20 cellular contexts compared by ENCODE assay signal in the genomic region with DNA sequence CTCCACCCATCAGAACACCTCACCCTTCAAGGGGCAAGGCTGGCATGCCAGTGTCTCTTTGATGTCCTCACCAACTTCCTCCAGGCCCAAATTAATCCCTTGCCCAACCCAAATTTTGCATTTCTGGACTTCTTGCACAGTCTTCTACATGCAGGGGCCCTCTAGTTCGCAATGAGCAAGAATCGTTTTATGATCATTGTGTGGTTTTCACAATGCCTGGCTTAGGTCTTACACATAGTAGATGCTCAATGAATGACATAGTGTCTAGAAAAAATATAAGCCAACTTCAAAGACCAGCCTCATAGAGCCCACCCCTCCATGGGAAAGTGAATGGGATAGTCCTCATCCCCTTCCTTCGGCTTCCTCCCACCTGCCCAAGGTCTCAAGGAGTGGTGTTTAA. TPM values are rescaled to one million over a fixed set of nuclear protein-coding genes. Genes with fewer than 3 reads are reported as not detected.
DNase-seq lines count a peak whose midpoint lies in the region; ATAC-seq and TF ChIP-seq lines count a peak whose summit lies in the region.
"Had no signal": no experiment of that assay in that cellular context is flagged by ENCODE, and none has a peak within 500 bp of the region (broad histone marks: within the 10 kb centered on the region; RNA-seq: fewer than 3 reads in every experiment).

No MANE protein-coding gene starts in this region.

- peaks cover 18% of the 10 kb centered on the region for H3K4me1 Mint-ChIP-seq in activated CD4-positive, alpha-beta T cell treated with anti-CD3 and anti-CD28 coated beads, Interleukin-2, amount 10 ng/mL, durations not matched to agents 24 days and 14 days
- H3K4me1 Mint-ChIP-seq in central memory CD8-positive, alpha-beta T cell, result peaks cover 56% of the 10 kb centered on the region
- peaks cover 41 to 43% of the 10 kb centered on the region in 2 donors for H3K4me1 Mint-ChIP-seq in natural killer cell
- peaks cover 53% of the 10 kb centered on the region for H3K4me1 Mint-ChIP-seq in stimulated activated effector memory CD8-positive, alpha-beta T cell treated with anti-CD3 and anti-CD28 coated beads, Interleukin-12 subunit alpha, Interleukin-12 subunit beta, amount 100 ng/mL, for 72 hours
- H3K4me1 Mint-ChIP-seq: B cell had no signal

- H3K4me3 Mint-ChIP-seq in activated CD4-positive, alpha-beta T cell treated with anti-CD3 and anti-CD28 coated beads, Interleukin-2, amount 10 ng/mL, durations not matched to agents 24 days and 14 days, result no peak overlapping the region
- peak overlapping the region; percentile 57 for H3K4me3 Mint-ChIP-seq in central memory CD8-positive, alpha-beta T cell
- H3K4me3 Mint-ChIP-seq in natural killer cell, result peak overlapping the region; percentile 64
- H3K4me3 Mint-ChIP-seq in stimulated activated effector memory CD8-positive, alpha-beta T cell treated with anti-CD3 and anti-CD28 coated beads, Interleukin-12 subunit alpha, Interleukin-12 subunit beta, amount 100 ng/mL, for 72 hours, result peak overlapping the region; percentile 16
- H3K4me3 Mint-ChIP-seq: B cell; CD4-positive, CD25-positive, alpha-beta regulatory T cell; CD8-positive, alpha-beta T cell; GM23338; H9 had no signal

- H3K27me3 Mint-ChIP-seq in activated CD4-positive, alpha-beta T cell treated with anti-CD3 and anti-CD28 coated beads, Interleukin-2, amount 10 ng/mL, durations not matched to agents 24 days and 14 days, result peaks cover 12% of the 10 kb centered on the region
- no peaks in the 10 kb centered on the region for H3K27me3 Mint-ChIP-seq in central memory CD8-positive, alpha-beta T cell
- H3K27me3 Mint-ChIP-seq in natural killer cell (ENCODE audit: low read depth in 2 of 2), result no peaks in the 10 kb centered on the region
- H3K27me3 Mint-ChIP-seq: CD4-positive, CD25-positive, alpha-beta regulatory T cell had no signal

- H3K27ac Mint-ChIP-seq in activated CD4-positive, alpha-beta T cell treated with anti-CD3 and anti-CD28 coated beads, Interleukin-2, amount 10 ng/mL, durations not matched to agents 24 days and 14 days, result no peak overlapping the region
- H3K27ac Mint-ChIP-seq in central memory CD8-positive, alpha-beta T cell (ENCODE audit: low read depth), result peak overlapping the region; percentile 68
- H3K27ac Mint-ChIP-seq in natural killer cell, result peak overlapping the region; percentile 52 to 80
- H3K27ac Mint-ChIP-seq in stimulated activated effector memory CD8-positive, alpha-beta T cell treated with anti-CD3 and anti-CD28 coated beads, Interleukin-12 subunit alpha, Interleukin-12 subunit beta, amount 100 ng/mL, for 72 hours, result peak overlapping the region; percentile 30
- H3K27ac Mint-ChIP-seq: B cell; CD8-positive, alpha-beta T cell; GM23338 had no signal

- no peak for TF ChIP-seq CTCF in natural killer cell (IDR thresholded peaks at IDR 0.05)

- intact Hi-C loops in activated CD4-positive, alpha-beta T cell treated with anti-CD3 and anti-CD28 coated beads, Interleukin-2, amount 10 ng/mL, durations not matched to agents 24 days and 14 days (cut with micrococcal nuclease), result no loop called here
- intact Hi-C loops in natural killer cell (cut with micrococcal nuclease) (loop anchor here (2.0 kb wide), 2 partner anchors 42 to 68 kb away; no protein-coding TSS in a partner anchor), left cardiac atrium (cut with DNase I) (no loop called here)

- peak; percentile 48 for DNase-seq in activated CD4-positive, alpha-beta T cell treated with anti-CD3 and anti-CD28 coated beads, Interleukin-2, amount 10 ng/mL, durations not matched to agents 24 days and 14 days
- no peak for DNase-seq in activated CD4-positive, alpha-beta T cell treated with anti-CD3 and anti-CD28 coated beads, Interleukin-2, amount 50 U/mL, for 48 hours
- no peak for DNase-seq in central memory CD8-positive, alpha-beta T cell (ENCODE audit: low spot score in 2 of 2)
- DNase-seq in natural killer cell (no peak), left cardiac atrium (no peak)
- no peak for DNase-seq in stimulated activated effector memory CD8-positive, alpha-beta T cell treated with anti-CD3 and anti-CD28 coated beads, Interleukin-12 subunit alpha, Interleukin-12 subunit beta, amount 100 ng/mL, for 72 hours (ENCODE audit: low spot score in 2 of 2)
- DNase-seq in activated CD4-positive, CD25-positive, alpha-beta regulatory T cell treated with anti-CD3 and anti-CD28 coated beads, Interleukin-2, amount 50 U/mL, for 72 hours, result no peak
- DNase-seq: CD4-positive, CD25-positive, alpha-beta regulatory T cell; CD8-positive, alpha-beta T cell; DMS 273 treated with DMSO at 0.1 percent for 48 hours; DMS79; EL; GDM1; H9 had no signal

- peaks cover 23% of the 10 kb centered on the region for H3K9me3 Mint-ChIP-seq in activated CD4-positive, alpha-beta T cell treated with anti-CD3 and anti-CD28 coated beads, Interleukin-2, amount 10 ng/mL, durations not matched to agents 24 days and 14 days
- peaks cover 4% of the 10 kb centered on the region for H3K9me3 Mint-ChIP-seq in central memory CD8-positive, alpha-beta T cell
- H3K9me3 Mint-ChIP-seq in natural killer cell, result no peaks in the 10 kb centered on the region
- H3K9me3 Mint-ChIP-seq in stimulated activated effector memory CD8-positive, alpha-beta T cell treated with anti-CD3 and anti-CD28 coated beads, Interleukin-12 subunit alpha, Interleukin-12 subunit beta, amount 100 ng/mL, for 72 hours, result no peaks in the 10 kb centered on the region
- H3K9me3 Mint-ChIP-seq: CD8-positive, alpha-beta T cell; GM23338; H9 had no signal

- peaks cover 9% of the 10 kb centered on the region for H3K36me3 Mint-ChIP-seq in activated CD4-positive, alpha-beta T cell treated with anti-CD3 and anti-CD28 coated beads, Interleukin-2, amount 10 ng/mL, durations not matched to agents 24 days and 14 days (ENCODE audit: low read depth)
- H3K36me3 Mint-ChIP-seq in central memory CD8-positive, alpha-beta T cell (ENCODE audit: insufficient read depth), result no peaks in the 10 kb centered on the region
- H3K36me3 Mint-ChIP-seq in natural killer cell, result no peaks in the 10 kb centered on the region
- no peaks in the 10 kb centered on the region for H3K36me3 Mint-ChIP-seq in stimulated activated effector memory CD8-positive, alpha-beta T cell treated with anti-CD3 and anti-CD28 coated beads, Interleukin-12 subunit alpha, Interleukin-12 subunit beta, amount 100 ng/mL, for 72 hours
- H3K36me3 Mint-ChIP-seq: CD4-positive, CD25-positive, alpha-beta regulatory T cell; CD8-positive, alpha-beta T cell had no signal

- ATAC-seq in central memory CD8-positive, alpha-beta T cell (replicated peaks; ENCODE audit: extremely low read depth, poor library complexity, severe bottlenecking), result no peak
- ATAC-seq in natural killer cell (peak in 2 of 3 donors; percentile 9 to 29), left cardiac atrium (no peak), GM21717 (IDR thresholded peaks at IDR 0.05; ENCODE audit: unreplicated experiment) (no peak)
- ATAC-seq in stimulated activated effector memory CD8-positive, alpha-beta T cell treated with anti-CD3 and anti-CD28 coated beads, Interleukin-12 subunit alpha, Interleukin-12 subunit beta, amount 100 ng/mL, for 72 hours, result peak; percentile 74
- ATAC-seq: CD8-positive, alpha-beta T cell; GM12878; GM23338; HCT116 had no signal

RNA-seq across cellular contexts. Expression of a gene that starts 9.8 kb away (rescaled TPM):
- total RNA-seq in activated CD4-positive, alpha-beta T cell treated with anti-CD3 and anti-CD28 coated beads, Interleukin-2, amount 10 ng/mL, durations not matched to agents 24 days and 14 days, result not detected in 2 replicates
- 1 to 10 TPM in 1 of 3 donors, under 1 TPM in 2; 0.87 to 1.2 (median 0.95) TPM for total RNA-seq in natural killer cell
- under 1 TPM in 1 of 2 donors, not detected in 1; 0.18 TPM for total RNA-seq in left cardiac atrium
- total RNA-seq: B cell; CD8-positive, alpha-beta T cell; GM12878; H4; H9 had no signal

RNA-seq across cellular contexts. Expression of a gene that starts 28.9 kb away (rescaled TPM):
- total RNA-seq in activated CD4-positive, alpha-beta T cell treated with anti-CD3 and anti-CD28 coated beads, Interleukin-2, amount 10 ng/mL, durations not matched to agents 24 days and 14 days, result 0.70 and 0.78 TPM in 2 replicates
- total RNA-seq in natural killer cell, result 10 to 100 TPM; 24.5 to 40.9 (median 30.3) TPM
- total RNA-seq in left cardiac atrium, result 1 to 10 TPM in 1 of 2 donors, under 1 TPM in 1; 0.26 to 2.9 TPM
- total RNA-seq: B cell, GM12878, GM23338, H4, H9 had no signal

Comparison
In these comparisons a context has a peak if more than half of its experiments do, and no peak if none do; other contexts are left out.
1. ATAC-seq: peak in natural killer cell (2 of 3) and stimulated activated effector memory CD8-positive, alpha-beta T cell treated with anti-CD3 and anti-CD28 coated beads, Interleukin-12 subunit alpha, Interleukin-12 subunit beta, amount 100 ng/mL, for 72 hours (single experiment); none in central memory CD8-positive, alpha-beta T cell (single experiment), left cardiac atrium (0 of 2) and GM21717 (single experiment).
2. RNA of a gene that starts 28.9 kb away (total RNA-seq): 24.5 to 40.9 TPM in natural killer cell; 0.26 to 2.9 TPM in left cardiac atrium and 0.70 to 0.78 TPM in activated CD4-positive, alpha-beta T cell treated with anti-CD3 and anti-CD28 coated beads, Interleukin-2, amount 10 ng/mL, durations not matched to agents 24 days and 14 days; every median in the first group is over 4 times any median in the second.